22 cellular contexts compared by ENCODE assay signal in the genomic region with DNA sequence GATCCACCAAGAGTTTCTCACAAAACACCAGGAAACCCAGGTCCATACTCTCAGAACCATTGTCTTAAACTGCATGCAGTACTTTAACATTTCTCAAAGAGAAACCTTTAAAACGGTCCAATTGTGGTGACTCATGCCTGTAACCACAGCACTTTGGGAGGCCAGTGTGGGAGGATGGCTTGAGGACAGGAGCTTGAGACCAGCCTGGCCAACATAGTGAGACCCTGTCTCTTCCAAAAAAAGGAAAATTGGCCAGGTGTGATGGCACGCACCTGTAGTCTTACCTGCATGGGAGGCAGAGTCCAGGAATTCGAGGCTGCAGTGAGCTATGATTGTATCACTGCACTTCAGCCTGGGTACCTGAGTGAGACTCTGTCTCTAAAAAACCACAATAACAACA.
DNase-seq lines count a peak whose midpoint lies in the region; ATAC-seq and TF ChIP-seq lines count a peak whose summit lies in the region.
"Had no signal": no experiment of that assay in that cellular context is flagged by ENCODE, and none has a peak within 500 bp of the region (broad histone marks: within the 10 kb centered on the region; RNA-seq: fewer than 3 reads in every experiment).

No MANE protein-coding gene starts in this region.

- H3K4me3 ChIP-seq in MG63 (no peak overlapping the region), smooth muscle cell (no peak overlapping the region)
- H3K4me3 ChIP-seq: left lung, spleen had no signal

- TF ChIP-seq POLR2A in erythroblast (IDR thresholded peaks at IDR 0.05; ENCODE audit: low read length): no peak

- ATAC-seq in HG02571 (IDR thresholded peaks at IDR 0.05; ENCODE audit: unreplicated experiment): no peak
- ATAC-seq: left lung had no signal

- no peaks in the 10 kb centered on the region for H3K4me1 ChIP-seq in smooth muscle cell (ENCODE audit: low read depth)

- DNase-seq in EL (peak; percentile 37), MG63 (peak; percentile 36), astrocyte of the hippocampus (ENCODE audit: low read depth, low spot score) (peak; percentile 23), glomerular visceral epithelial cell (ENCODE audit: extremely low spot score) (peak; percentile 15), erythroblast (lab: John Stamatoyannopoulos, UW) (no peak), smooth muscle cell (lab: John Stamatoyannopoulos, UW; ENCODE audit: unreplicated experiment) (no peak)
- DNase-seq: activated CD4-positive, alpha-beta memory T cell treated with anti-CD3 and anti-CD28 coated beads for 36 hours; activated T-cell treated with anti-CD3 and anti-CD28 coated beads, Interleukin-2, amount 50 U/mL, for 24 hours; brain microvascular endothelial cell; CD8-positive, alpha-beta memory T cell; dermis blood vessel endothelial cell; Karpas-422; left lung; NCI-H2171 treated with DMSO at 0.1 percent for 48 hours; NCI-H69; spleen; stimulated activated CD8-positive, alpha-beta memory T cell treated with anti-CD3 and anti-CD28 coated beads, Interleukin-4, amount 100 ng/mL, for 48 hours; substantia nigra; T-helper 1 cell; WERI-Rb-1 had no signal

- H3K27ac ChIP-seq in smooth muscle cell (ENCODE audit: low read depth): no peak overlapping the region
- H3K27ac ChIP-seq: brain microvascular endothelial cell, epithelial cell of prostate, left lung, spleen, WERI-Rb-1 had no signal

- H3K79me2 ChIP-seq in smooth muscle cell (ENCODE audit: low read depth): no peaks in the 10 kb centered on the region

- H2AFZ ChIP-seq in smooth muscle cell (ENCODE audit: low read depth): no peak overlapping the region

- no peaks in the 10 kb centered on the region for H3K36me3 ChIP-seq in MG63
- H3K36me3 ChIP-seq in smooth muscle cell (ENCODE audit: low read depth): no peaks in the 10 kb centered on the region
- H3K36me3 ChIP-seq: brain microvascular endothelial cell, left lung, WERI-Rb-1 had no signal

- H3K9me3 ChIP-seq in MG63: no peaks in the 10 kb centered on the region
- no peaks in the 10 kb centered on the region for H3K9me3 ChIP-seq in smooth muscle cell (replicated peaks; ENCODE audit: low read depth)
- H3K9me3 ChIP-seq: left lung, spleen had no signal

- peaks cover 12% of the 10 kb centered on the region for H4K20me1 ChIP-seq in smooth muscle cell (ENCODE audit: low read depth)

- TF ChIP-seq CTCF in smooth muscle cell (IDR thresholded peaks at IDR 0.05; ENCODE audit: borderline replicate concordance, insufficient read depth, poor library complexity, severe bottlenecking): no peak

- no peak overlapping the region for H3K4me2 ChIP-seq in smooth muscle cell

- no peak overlapping the region for H3K9ac ChIP-seq in smooth muscle cell (ENCODE audit: low read depth)

- H3K27me3 ChIP-seq in MG63 (no peaks in the 10 kb centered on the region), smooth muscle cell (ENCODE audit: low read depth) (no peaks in the 10 kb centered on the region)
- H3K27me3 ChIP-seq: brain microvascular endothelial cell, left lung, spleen had no signal

- 75% methylated on average over 3 of the region's 3 CpGs for WGBS in smooth muscle cell (ENCODE audit: low lambda C conversion rate)

- H3F3A ChIP-seq in smooth muscle cell (ENCODE audit: low read depth): no peaks in the 10 kb centered on the region

Comparison
In these comparisons a context has a peak if more than half of its experiments do, and no peak if none do; other contexts are left out.
1. DNase-seq: peak in EL (single experiment), MG63 (single experiment), astrocyte of the hippocampus (single experiment) and glomerular visceral epithelial cell (single experiment); none in erythroblast (0 of 2) and smooth muscle cell (single experiment).